In the genomic region with DNA sequence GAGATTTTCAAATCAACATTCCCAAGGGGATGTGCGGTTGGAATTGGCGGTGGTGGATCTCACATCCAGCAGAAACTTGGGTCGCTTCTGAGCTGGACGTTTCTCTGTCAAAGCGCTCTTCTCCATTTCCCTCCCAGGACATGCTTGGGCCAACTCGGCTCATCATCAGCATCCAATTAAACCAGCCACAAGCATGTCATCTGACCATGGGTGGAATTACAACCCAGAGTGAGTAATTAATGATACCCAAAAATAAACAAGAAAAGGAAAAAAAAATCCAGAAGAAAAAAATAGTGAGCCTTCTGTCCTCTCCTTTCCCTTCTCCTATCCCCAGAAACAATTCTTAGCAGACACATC, we compare ENCODE assay signal across 14 cellular contexts.
A peak's percentile ranks its signal among the peaks of the same experiment; 100 is the strongest.
DNase-seq lines count a peak whose midpoint lies in the region; ATAC-seq and TF ChIP-seq lines count a peak whose summit lies in the region.
"Had no signal": no experiment of that assay in that cellular context is flagged by ENCODE, and none has a peak within 500 bp of the region (broad histone marks: within the 10 kb centered on the region; RNA-seq: fewer than 3 reads in every experiment).

No MANE protein-coding gene starts in this region.

- no peaks in the 10 kb centered on the region for H3K27me3 ChIP-seq in CD8-positive, alpha-beta T cell (ENCODE audit: insufficient read depth, low read length)
- H3K27me3 ChIP-seq in skeletal muscle tissue (ENCODE audit: control insufficient read depth in 3 of 3, insufficient read depth in 3 of 3, low read length in 3 of 3), result no peaks in the 10 kb centered on the region
- no peaks in the 10 kb centered on the region for H3K27me3 ChIP-seq in neural progenitor cell

- peaks cover 29% of the 10 kb centered on the region for H3K4me1 ChIP-seq in CD8-positive, alpha-beta T cell (ENCODE audit: insufficient read depth, low read length)
- H3K4me1 ChIP-seq in OCI-LY7 (ENCODE audit: insufficient read depth, low read length, poor library complexity, severe bottlenecking), result peaks cover 85% of the 10 kb centered on the region
- peaks cover 25 to 57% (median 42%) of the 10 kb centered on the region in 3 donors for H3K4me1 ChIP-seq in skeletal muscle tissue (ENCODE audit: control insufficient read depth in 3 of 3, insufficient read depth in 3 of 3, low read length in 3 of 3)
- peaks cover 22% of the 10 kb centered on the region for H3K4me1 ChIP-seq in neural progenitor cell
- H3K4me1 ChIP-seq: HAP-1 had no signal

- BruUV-seq in OCI-LY7 (replicated peaks; lab: Mats Ljungman, UMichigan), result no TSS peak

- H3K4me2 ChIP-seq in OCI-LY7 (ENCODE audit: low read length), result peak overlapping the region; percentile 31
- no peak overlapping the region for H3K4me2 ChIP-seq in neural progenitor cell

- H3K79me2 ChIP-seq in OCI-LY7 (ENCODE audit: insufficient read depth, low read depth, low read length), result no peaks in the 10 kb centered on the region
- H3K79me2 ChIP-seq in neural progenitor cell (ENCODE audit: low read depth), result peaks cover 3% of the 10 kb centered on the region

- H3K9me3 ChIP-seq in CD8-positive, alpha-beta T cell (ENCODE audit: low read length), result no peaks in the 10 kb centered on the region
- H3K9me3 ChIP-seq in OCI-LY7 (ENCODE audit: low read length) (no peaks in the 10 kb centered on the region), skeletal muscle tissue (ENCODE audit: control insufficient read depth in 3 of 3, low read length in 3 of 3) (no peaks in the 10 kb centered on the region), neural progenitor cell (ENCODE audit: low read depth) (no peaks in the 10 kb centered on the region)
- H3K9me3 ChIP-seq: HAP-1 had no signal

- H2AFZ ChIP-seq in OCI-LY7 (ENCODE audit: low read length) (no peak overlapping the region), neural progenitor cell (replicated peaks) (no peak overlapping the region)

- H3K4me3 Mint-ChIP-seq in CD8-positive, alpha-beta T cell, result no peak overlapping the region
- no peak overlapping the region for H3K4me3 Mint-ChIP-seq in neural progenitor cell
- H3K4me3 Mint-ChIP-seq: activated naive CD8-positive, alpha-beta T cell treated with anti-CD3 and anti-CD28 coated beads for 36 hours had no signal

- POLR2A ChIA-PET in CD8-positive, alpha-beta T cell (lab: Charles Lee), result no interaction called here
- POLR2A ChIA-PET in OCI-LY7 (lab: Charles Lee), result interaction anchor here (0.6 to 1.3 kb wide), 2 partner anchors 11 to 62 kb away, joined by 3 read pairs; no protein-coding TSS in a partner anchor

- peaks cover 47% of the 10 kb centered on the region for H3K4me1 Mint-ChIP-seq in CD8-positive, alpha-beta T cell (ENCODE audit: low read depth)
- peaks cover 40% of the 10 kb centered on the region for H3K4me1 Mint-ChIP-seq in neural progenitor cell

- CTCF ChIA-PET in CD8-positive, alpha-beta T cell (lab: Charles Lee), result interaction anchor here (1.5 kb wide), 1 partner anchor 477 kb away, joined by 4 read pairs; no protein-coding TSS in a partner anchor
- CTCF ChIA-PET in OCI-LY7 (lab: Charles Lee; ENCODE audit: unreplicated experiment), result no interaction called here

- DNase-seq in CD8-positive, alpha-beta T cell, result no peak
- DNase-seq in OCI-LY7 (ENCODE audit: low spot score) (no peak), foreskin fibroblast (peak; percentile 66 to 80), kidney glomerular epithelial cell (lab: John Stamatoyannopoulos, UW) (no peak), neural progenitor cell (ENCODE audit: low spot score) (no peak)
- DNase-seq: activated naive CD8-positive, alpha-beta T cell treated with anti-CD3 and anti-CD28 coated beads for 36 hours; hypothalamus; Karpas-422; NCI-H2107 had no signal

- no peaks in the 10 kb centered on the region for H3K36me3 ChIP-seq in CD8-positive, alpha-beta T cell (ENCODE audit: insufficient read depth, low read length)
- H3K36me3 ChIP-seq in OCI-LY7 (ENCODE audit: insufficient read depth, low read length) (peaks cover 7% of the 10 kb centered on the region; the same call in 1 of the 2 replicates), skeletal muscle tissue (ENCODE audit: control insufficient read depth in 3 of 3, insufficient read depth in 3 of 3, low read length in 3 of 3) (no peaks in the 10 kb centered on the region), neural progenitor cell (no peaks in the 10 kb centered on the region)
- H3K36me3 ChIP-seq: HAP-1 had no signal

- H3K27me3 Mint-ChIP-seq in CD8-positive, alpha-beta T cell (ENCODE audit: low read depth), result no peaks in the 10 kb centered on the region
- H3K27me3 Mint-ChIP-seq in neural progenitor cell (ENCODE audit: insufficient read depth, low read depth), result peaks cover 4% of the 10 kb centered on the region
- H3K27me3 Mint-ChIP-seq: activated naive CD8-positive, alpha-beta T cell treated with anti-CD3 and anti-CD28 coated beads for 36 hours had no signal

- no peak for ATAC-seq in CD8-positive, alpha-beta T cell
- ATAC-seq in GM18861 (IDR thresholded peaks at IDR 0.05; ENCODE audit: unreplicated experiment), result no peak
- ATAC-seq in HG03521 (IDR thresholded peaks at IDR 0.05; ENCODE audit: unreplicated experiment), result no peak
- ATAC-seq: GM12878 had no signal

- peak overlapping the region; percentile 37 for H3K27ac Mint-ChIP-seq in CD8-positive, alpha-beta T cell
- H3K27ac Mint-ChIP-seq in neural progenitor cell, result no peak overlapping the region
- H3K27ac Mint-ChIP-seq: activated naive CD8-positive, alpha-beta T cell treated with anti-CD3 and anti-CD28 coated beads for 36 hours had no signal

- H3K36me3 Mint-ChIP-seq in CD8-positive, alpha-beta T cell, result peaks cover 2% of the 10 kb centered on the region
- peaks cover 10% of the 10 kb centered on the region for H3K36me3 Mint-ChIP-seq in neural progenitor cell

- no peak overlapping the region for H3K4me3 ChIP-seq in CD8-positive, alpha-beta T cell (ENCODE audit: low read depth, low read length)
- no peak overlapping the region for H3K4me3 ChIP-seq in OCI-LY7 (ENCODE audit: low read depth, low read length, poor library complexity, severe bottlenecking)
- H3K4me3 ChIP-seq in foreskin fibroblast (ENCODE audit: low read depth in 1 of 2, low read length in 2 of 2), result no peak overlapping the region
- H3K4me3 ChIP-seq in skeletal muscle tissue (ENCODE audit: low read length in 3 of 3), result no peak overlapping the region
- H3K4me3 ChIP-seq in neural progenitor cell, result no peak overlapping the region
- H3K4me3 ChIP-seq: GM12878, HAP-1 had no signal

- no peak overlapping the region for H3K9ac ChIP-seq in skeletal muscle tissue (ENCODE audit: low read depth in 1 of 3, low read length in 3 of 3)
- H3K9ac ChIP-seq in neural progenitor cell, result no peak overlapping the region

- intact Hi-C loops in CD8-positive, alpha-beta T cell (cut with DNase I, micrococcal nuclease), result no loop called here
- intact Hi-C loops in OCI-LY7 (cut with micrococcal nuclease; ENCODE audit: unreplicated experiment), result loop anchor here (5.0 to 10.0 kb wide), 2 partner anchors 283 to 675 kb away; a partner anchor contains a TSS

- peaks cover 9% of the 10 kb centered on the region for H3F3A ChIP-seq in neural progenitor cell (ENCODE audit: low read depth)

- TF ChIP-seq CTCF in CD8-positive, alpha-beta T cell (IDR thresholded peaks at IDR 0.05), result no peak
- TF ChIP-seq CTCF in OCI-LY7 (conservative IDR thresholded peaks at IDR 0.05; ENCODE audit: low read length), result no peak
- no peak for TF ChIP-seq CTCF in foreskin fibroblast (IDR thresholded peaks at IDR 0.05; ENCODE audit: low read depth, low read length)
- no peak for TF ChIP-seq CTCF in neural progenitor cell (IDR thresholded peaks at IDR 0.05)

- no peaks in the 10 kb centered on the region for H3K9me3 Mint-ChIP-seq in CD8-positive, alpha-beta T cell
- no peaks in the 10 kb centered on the region for H3K9me3 Mint-ChIP-seq in neural progenitor cell
- H3K9me3 Mint-ChIP-seq: activated naive CD8-positive, alpha-beta T cell treated with anti-CD3 and anti-CD28 coated beads for 36 hours had no signal

- H3K9me2 ChIP-seq in OCI-LY7 (ENCODE audit: insufficient read depth, low read length), result no peaks in the 10 kb centered on the region

- H3K27ac ChIP-seq in CD8-positive, alpha-beta T cell (ENCODE audit: low read depth, low read length), result no peak overlapping the region
- H3K27ac ChIP-seq in OCI-LY7 (ENCODE audit: low read depth, low read length, poor library complexity, severe bottlenecking) (peak overlapping the region; percentile 31), skeletal muscle tissue (ENCODE audit: low read depth, low read length) (peak overlapping the region; percentile 66), neural progenitor cell (no peak overlapping the region)

- H4K20me1 ChIP-seq in OCI-LY7 (ENCODE audit: insufficient read depth, low read length) (no peaks in the 10 kb centered on the region), neural progenitor cell (ENCODE audit: low read depth) (no peaks in the 10 kb centered on the region)

Comparison
In these comparisons a context has a peak if more than half of its experiments do, and no peak if none do; other contexts are left out.
1. DNase-seq: peak in foreskin fibroblast (2 of 2); none in CD8-positive, alpha-beta T cell (0 of 7), OCI-LY7 (single experiment), kidney glomerular epithelial cell (single experiment) and neural progenitor cell (single experiment).
2. H3K27ac ChIP-seq: peak in OCI-LY7 (single experiment) and skeletal muscle tissue (single experiment); none in CD8-positive, alpha-beta T cell (single experiment) and neural progenitor cell (single experiment).